ENCODE assay signal across 32 cellular contexts in the genomic region with DNA sequence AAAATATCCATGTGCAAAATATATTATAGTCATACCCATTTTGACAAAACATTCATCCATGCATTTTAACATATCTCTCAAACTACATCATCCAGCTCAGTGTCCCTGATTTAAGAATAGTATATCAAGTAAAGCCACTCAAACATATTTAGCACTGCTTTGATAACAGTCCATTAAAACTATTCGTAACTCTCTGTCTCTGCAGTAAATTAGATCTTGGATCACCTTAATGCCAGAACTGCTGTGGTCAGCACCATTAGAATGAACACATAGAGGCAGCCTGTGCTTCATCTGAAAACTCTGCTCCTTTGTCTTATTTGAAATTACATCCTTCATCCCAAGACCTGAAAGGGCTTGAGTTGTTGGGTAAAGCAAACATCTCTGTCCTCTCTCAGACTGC.
"Had no signal": no experiment of that assay in that cellular context is flagged by ENCODE, and none has a peak within 500 bp of the region (broad histone marks: within the 10 kb centered on the region; RNA-seq: fewer than 3 reads in every experiment).

No MANE protein-coding gene starts in this region.

- H3K9ac ChIP-seq: SK-N-SH had no signal

- H3K4me3 Mint-ChIP-seq: activated CD4-positive, alpha-beta T cell treated with anti-CD3 and anti-CD28 coated beads, Interleukin-2, amount 10 ng/mL, durations not matched to agents 7 days and 5 days; activated CD8-positive, alpha-beta T cell treated with anti-CD3 and anti-CD28 coated beads, Interleukin-2, amount 10 ng/mL, durations not matched to agents 7 days and 5 days; activated naive CD4-positive, alpha-beta T cell treated with anti-CD3 and anti-CD28 coated beads, Interleukin-2, amount 10 ng/mL, durations not matched to agents 7 days and 5 days; activated naive CD8-positive, alpha-beta T cell; activated naive CD8-positive, alpha-beta T cell treated with anti-CD3 and anti-CD28 coated beads, Interleukin-2, amount 50 U/mL, for 24 hours; activated T-cell treated with anti-CD3 and anti-CD28 coated beads, Interleukin-2, amount 50 U/mL, for 4 hours; activated T-helper 1 cell treated with anti-CD3 and anti-CD28 coated beads, Interleukin-12 subunit alpha, Interleukin-12 subunit beta, Interleukin-2, Interleukin-4 antibody, amounts not matched to agents 30 ng/mL and 10 ng/mL and 1 ng/mL, durations not matched to agents 14 hours and 24 hours and 36 hours; T-helper 1 cell treated with Interleukin-12 subunit alpha and Interleukin-12 subunit beta and Interleukin-4 antibody, amounts not matched to agents 30 μg/mL and 1 μg/mL, for 36 hours; T-helper 2 cell treated with Interferon-gamma antibody and Interleukin-4, amounts not matched to agents 5 μg/mL and 100 μg/mL, for 36 hours had no signal

- H3K9me3 Mint-ChIP-seq: activated CD4-positive, alpha-beta T cell treated with anti-CD3 and anti-CD28 coated beads, Interleukin-2, amount 10 ng/mL, durations not matched to agents 7 days and 5 days; activated naive CD4-positive, alpha-beta T cell treated with anti-CD3 and anti-CD28 coated beads, Interleukin-2, amount 10 ng/mL, durations not matched to agents 7 days and 5 days; activated naive CD8-positive, alpha-beta T cell treated with anti-CD3 and anti-CD28 coated beads, Interleukin-2, amount 50 U/mL, for 24 hours; activated T-cell treated with anti-CD3 and anti-CD28 coated beads, Interleukin-2, amount 50 U/mL, for 4 hours; activated T-helper 1 cell treated with anti-CD3 and anti-CD28 coated beads, Interleukin-12 subunit alpha, Interleukin-12 subunit beta, Interleukin-2, Interleukin-4 antibody, amounts not matched to agents 30 ng/mL and 10 ng/mL and 1 ng/mL, durations not matched to agents 14 hours and 24 hours and 36 hours; T-helper 1 cell treated with Interleukin-12 subunit alpha and Interleukin-12 subunit beta and Interleukin-4 antibody, amounts not matched to agents 30 μg/mL and 1 μg/mL, for 36 hours; T-helper 2 cell treated with Interferon-gamma antibody and Interleukin-4, amounts not matched to agents 5 μg/mL and 100 μg/mL, for 36 hours had no signal

- H3K9me2 ChIP-seq: SK-N-SH had no signal

- H3K36me3 ChIP-seq: breast epithelium, MG63, Peyer's patch had no signal

- H3K4me1 Mint-ChIP-seq: activated CD4-positive, alpha-beta T cell treated with anti-CD3 and anti-CD28 coated beads, Interleukin-2, amount 10 ng/mL, durations not matched to agents 7 days and 5 days; activated naive CD4-positive, alpha-beta T cell treated with anti-CD3 and anti-CD28 coated beads, Interleukin-2, amount 10 ng/mL, durations not matched to agents 7 days and 5 days; activated naive CD8-positive, alpha-beta T cell treated with anti-CD3 and anti-CD28 coated beads, Interleukin-2, amount 50 U/mL, for 24 hours had no signal

- H3K27ac ChIP-seq: body of pancreas, breast epithelium, Peyer's patch, RWPE1 had no signal

- H3K9me3 ChIP-seq: body of pancreas, breast epithelium, MG63, Peyer's patch, SK-N-SH had no signal

- H3K4me3 ChIP-seq: body of pancreas, breast epithelium, MG63, Peyer's patch had no signal

- H3K4me1 ChIP-seq: body of pancreas, breast epithelium, Peyer's patch had no signal

- H3K27me3 ChIP-seq: body of pancreas, breast epithelium, MG63, Peyer's patch had no signal

- ATAC-seq: activated CD8-positive, alpha-beta T cell treated with anti-CD3 and anti-CD28 coated beads, Interleukin-2, amount 10 ng/mL, durations not matched to agents 7 days and 5 days; activated naive CD8-positive, alpha-beta T cell treated with anti-CD3 and anti-CD28 coated beads, Interleukin-2, amount 50 U/mL, for 24 hours; activated T-cell treated with anti-CD3 and anti-CD28 coated beads, Interleukin-2, amount 50 U/mL, for 4 hours; body of pancreas had no signal

- DNase-seq: activated CD4-positive, alpha-beta T cell treated with anti-CD3 and anti-CD28 coated beads, Interleukin-2, amount 10 ng/mL, durations not matched to agents 7 days and 5 days; activated CD4-positive, alpha-beta T cell treated with anti-CD3 and anti-CD28 coated beads, Interleukin-2, amount 50 U/mL, for 48 hours; activated CD8-positive, alpha-beta memory T cell treated with anti-CD3 and anti-CD28 coated beads, Interleukin-2, amount 50 U/mL, for 4 hours; activated CD8-positive, alpha-beta T cell treated with anti-CD3 and anti-CD28 coated beads, Interleukin-2, amount 10 ng/mL, durations not matched to agents 7 days and 5 days; activated effector memory CD4-positive, alpha-beta T cell treated with Interleukin-2 at 50 U/mL for 16 hours; activated naive CD4-positive, alpha-beta T cell treated with anti-CD3 and anti-CD28 coated beads, Interleukin-2, amount 10 ng/mL, durations not matched to agents 7 days and 5 days; activated naive CD8-positive, alpha-beta T cell treated with anti-CD3 and anti-CD28 coated beads, Interleukin-2, amount 50 U/mL, for 24 hours; activated T-cell treated with anti-CD3 and anti-CD28 coated beads for 4 hours; activated T-cell treated with anti-CD3 and anti-CD28 coated beads, Interleukin-2, amount 50 U/mL, for 4 hours; aorta; caudate nucleus; cerebellar nuclear complex; Kasumi-1; KG1; MG63; NCI-H1048; NCI-H1105 treated with DMSO at 0.1 percent for 48 hours; NCI-H1436 treated with DMSO at 0.1 percent for 48 hours; NCI-H1694 treated with DMSO at 0.1 percent for 48 hours; NCI-H2029; NCI-H345; NCI-H524 treated with DMSO at 0.1 percent for 48 hours; Peyer's patch; SK-N-SH had no signal

- H3K27ac Mint-ChIP-seq: activated CD4-positive, alpha-beta T cell treated with anti-CD3 and anti-CD28 coated beads, Interleukin-2, amount 10 ng/mL, durations not matched to agents 7 days and 5 days; activated CD8-positive, alpha-beta T cell treated with anti-CD3 and anti-CD28 coated beads, Interleukin-2, amount 10 ng/mL, durations not matched to agents 7 days and 5 days; activated naive CD4-positive, alpha-beta T cell treated with anti-CD3 and anti-CD28 coated beads, Interleukin-2, amount 10 ng/mL, durations not matched to agents 7 days and 5 days; activated naive CD8-positive, alpha-beta T cell; activated naive CD8-positive, alpha-beta T cell treated with anti-CD3 and anti-CD28 coated beads, Interleukin-2, amount 50 U/mL, for 24 hours; activated T-helper 1 cell treated with anti-CD3 and anti-CD28 coated beads, Interleukin-12 subunit alpha, Interleukin-12 subunit beta, Interleukin-2, Interleukin-4 antibody, amounts not matched to agents 30 ng/mL and 10 ng/mL and 1 ng/mL, durations not matched to agents 14 hours and 24 hours and 36 hours; T-helper 1 cell treated with Interleukin-12 subunit alpha and Interleukin-12 subunit beta and Interleukin-4 antibody, amounts not matched to agents 30 μg/mL and 1 μg/mL, for 36 hours; T-helper 2 cell treated with Interferon-gamma antibody and Interleukin-4, amounts not matched to agents 5 μg/mL and 100 μg/mL, for 36 hours had no signal

- H3K36me3 Mint-ChIP-seq: activated naive CD4-positive, alpha-beta T cell treated with anti-CD3 and anti-CD28 coated beads, Interleukin-2, amount 10 ng/mL, durations not matched to agents 7 days and 5 days; activated naive CD8-positive, alpha-beta T cell had no signal

- H3K4me2 ChIP-seq: SK-N-SH had no signal

- H3K27me3 Mint-ChIP-seq: activated CD4-positive, alpha-beta T cell treated with anti-CD3 and anti-CD28 coated beads, Interleukin-2, amount 10 ng/mL, durations not matched to agents 7 days and 5 days; activated naive CD4-positive, alpha-beta T cell treated with anti-CD3 and anti-CD28 coated beads, Interleukin-2, amount 10 ng/mL, durations not matched to agents 7 days and 5 days; activated naive CD8-positive, alpha-beta T cell had no signal

- FAIRE-seq: TTC549 had no signal
